In genomic region chr3:176068750-176069149, GRCh38 we compare ENCODE assay signal across 18 cellular contexts.
A peak's percentile ranks its signal among the peaks of the same experiment; 100 is the strongest.
DNase-seq lines count a peak whose midpoint lies in the region; ATAC-seq and TF ChIP-seq lines count a peak whose summit lies in the region.
"Had no signal": no experiment of that assay in that cellular context is flagged by ENCODE, and none has a peak within 500 bp of the region (broad histone marks: within the 10 kb centered on the region; RNA-seq: fewer than 3 reads in every experiment).

No MANE protein-coding gene starts in this region.

- H3K4me1 ChIP-seq in GM23338 (ENCODE audit: insufficient read depth) (no peaks in the 10 kb centered on the region), mesenchymal stem cell (ENCODE audit: control insufficient read depth, insufficient read depth, low read depth, low read length) (no peaks in the 10 kb centered on the region), upper lobe of right lung (no peaks in the 10 kb centered on the region)
- H3K4me1 ChIP-seq: Caco-2 had no signal

- CTCF ChIA-PET in Calu3 (lab: Charles Lee): interaction anchor here (0.6 kb wide), 1 partner anchor 1216 kb away, joined by 3 read pairs; no protein-coding TSS in a partner anchor

- H3K9me3 Mint-ChIP-seq in GM23338: no peaks in the 10 kb centered on the region
- H3K9me3 Mint-ChIP-seq in Calu3 (ENCODE audit: low read depth, unreplicated experiment): no peaks in the 10 kb centered on the region

- DNase-seq in GM23338 (ENCODE audit: low spot score) (no peak), mesenchymal stem cell (no peak), upper lobe of right lung (no peak), T-helper 9 cell (no peak), Calu3 (no peak)
- DNase-seq: C1 segment of cervical spinal cord; Caco-2; CD4-positive, CD25-positive, alpha-beta regulatory T cell; CD8-positive, alpha-beta T cell; DMS 273 treated with DMSO at 0.1 percent for 48 hours; DMS79; EL; GDM1; GOT3; H7; HCEC 1CT had no signal

- no peak overlapping the region for H4K91ac ChIP-seq in mesenchymal stem cell (ENCODE audit: low read length)

- H3K4me2 ChIP-seq in GM23338: no peak overlapping the region
- H3K4me2 ChIP-seq in mesenchymal stem cell (ENCODE audit: low read length, poor library complexity, severe bottlenecking): no peak overlapping the region

- H3K9me2 ChIP-seq in GM23338 (ENCODE audit: insufficient read depth): no peaks in the 10 kb centered on the region

- no peak overlapping the region for H2AK5ac ChIP-seq in mesenchymal stem cell (ENCODE audit: low read length, severe bottlenecking)

- H3K9ac ChIP-seq in mesenchymal stem cell (ENCODE audit: low read length): no peak overlapping the region

- BruUV-seq in Calu3 (replicated peaks; lab: Mats Ljungman, UMichigan): no TSS peak

- no peak overlapping the region for H3K18ac ChIP-seq in mesenchymal stem cell (ENCODE audit: low read depth in 1 of 2, low read length in 2 of 2)

- H3K4me1 Mint-ChIP-seq in GM23338 (no peaks in the 10 kb centered on the region), Calu3 (ENCODE audit: low read depth, unreplicated experiment) (no peaks in the 10 kb centered on the region)
- H3K4me1 Mint-ChIP-seq: CD4-positive, CD25-positive, alpha-beta regulatory T cell had no signal

- H3K79me2 ChIP-seq in GM23338 (replicated peaks; ENCODE audit: insufficient read depth): no peaks in the 10 kb centered on the region

- H3K9me3 ChIP-seq in mesenchymal stem cell (ENCODE audit: control insufficient read depth, low read length) (no peaks in the 10 kb centered on the region), upper lobe of right lung (no peaks in the 10 kb centered on the region)
- H3K9me3 ChIP-seq: Caco-2 had no signal

- no peaks in the 10 kb centered on the region for H3K36me3 ChIP-seq in GM23338 (ENCODE audit: insufficient read depth)
- no peaks in the 10 kb centered on the region for H3K36me3 ChIP-seq in mesenchymal stem cell (ENCODE audit: control insufficient read depth in 1 of 2, insufficient read depth in 2 of 2, low read depth in 1 of 2, low read length in 2 of 2)
- no peaks in the 10 kb centered on the region for H3K36me3 ChIP-seq in upper lobe of right lung

- WGBS in mesenchymal stem cell: 92% methylated on average over 6 of the region's 6 CpGs

- no peak overlapping the region for H2BK15ac ChIP-seq in mesenchymal stem cell (ENCODE audit: low read depth, poor library complexity, severe bottlenecking)

- no peak overlapping the region for H2BK120ac ChIP-seq in mesenchymal stem cell (ENCODE audit: low read depth, low read length)

- H3K4ac ChIP-seq in mesenchymal stem cell (ENCODE audit: low read depth in 1 of 2, low read length in 2 of 2): no peak overlapping the region

- peak overlapping the region in 1 of 2 experiments; percentile 20 for H3K14ac ChIP-seq in mesenchymal stem cell (ENCODE audit: low read length in 2 of 2)

- H3K27ac Mint-ChIP-seq in GM23338 (no peak overlapping the region), Calu3 (ENCODE audit: unreplicated experiment) (no peak overlapping the region)
- H3K27ac Mint-ChIP-seq: CD4-positive, CD25-positive, alpha-beta regulatory T cell; CD8-positive, alpha-beta T cell had no signal

- no peaks in the 10 kb centered on the region for H4K20me1 ChIP-seq in GM23338 (replicated peaks; ENCODE audit: insufficient read depth)

- TF ChIP-seq CTCF in GM23338 (conservative IDR thresholded peaks at IDR 0.05; ENCODE audit: low read depth in 2 of 2): no peak
- no peak for TF ChIP-seq CTCF in upper lobe of right lung (IDR thresholded peaks at IDR 0.05)
- no peak for TF ChIP-seq CTCF in Calu3 (IDR thresholded peaks at IDR 0.05; ENCODE audit: unreplicated experiment)

- intact Hi-C loops in upper lobe of right lung (cut with DNase I): no loop called here
- intact Hi-C loops in Calu3 (cut with micrococcal nuclease; ENCODE audit: unreplicated experiment): no loop called here

- no peak overlapping the region for H4K8ac ChIP-seq in mesenchymal stem cell (ENCODE audit: low read length)

- ATAC-seq in GM23338 (no peak), upper lobe of right lung (peak; percentile 25), GM18520 (IDR thresholded peaks at IDR 0.05; ENCODE audit: unreplicated experiment) (no peak)
- ATAC-seq: CD8-positive, alpha-beta T cell; GM12878 had no signal

- H2AFZ ChIP-seq in GM23338 (peak overlapping the region; percentile 69; the same call in 1 of the 2 replicates), mesenchymal stem cell (ENCODE audit: low read depth, low read length) (peak overlapping the region; percentile 27)

- no peak overlapping the region for H3K27ac ChIP-seq in GM23338 (ENCODE audit: low read depth)
- H3K27ac ChIP-seq in mesenchymal stem cell (ENCODE audit: low read length, poor library complexity, severe bottlenecking): no peak overlapping the region
- H3K27ac ChIP-seq in upper lobe of right lung: no peak overlapping the region

- no peaks in the 10 kb centered on the region for H3K79me1 ChIP-seq in mesenchymal stem cell (replicated peaks; ENCODE audit: low read length, poor library complexity, severe bottlenecking)

- H2BK12ac ChIP-seq in mesenchymal stem cell (ENCODE audit: low read length in 2 of 2): no peak overlapping the region

- H2BK5ac ChIP-seq in mesenchymal stem cell (ENCODE audit: low read depth, low read length, poor library complexity, severe bottlenecking): no peak overlapping the region

- H3K36me3 Mint-ChIP-seq in GM23338 (ENCODE audit: low read depth): no peaks in the 10 kb centered on the region
- H3K36me3 Mint-ChIP-seq in Calu3 (ENCODE audit: insufficient read depth, unreplicated experiment): no peaks in the 10 kb centered on the region
- H3K36me3 Mint-ChIP-seq: CD4-positive, CD25-positive, alpha-beta regulatory T cell; CD8-positive, alpha-beta T cell had no signal

- no peaks in the 10 kb centered on the region for H3F3A ChIP-seq in GM23338 (replicated peaks; ENCODE audit: low read depth)

- H3K27me3 ChIP-seq in GM23338 (ENCODE audit: insufficient read depth): no peaks in the 10 kb centered on the region
- H3K27me3 ChIP-seq in mesenchymal stem cell (ENCODE audit: control insufficient read depth in 1 of 2, insufficient read depth in 1 of 2, low read length in 2 of 2): no peaks in the 10 kb centered on the region
- H3K27me3 ChIP-seq in upper lobe of right lung: no peaks in the 10 kb centered on the region

- no peak overlapping the region for H3K23ac ChIP-seq in mesenchymal stem cell (ENCODE audit: low read length in 2 of 2)

- no peak overlapping the region for H3K4me3 Mint-ChIP-seq in GM23338
- H3K4me3 Mint-ChIP-seq in Calu3 (ENCODE audit: low read depth, unreplicated experiment): no peak overlapping the region
- H3K4me3 Mint-ChIP-seq: CD4-positive, CD25-positive, alpha-beta regulatory T cell; CD8-positive, alpha-beta T cell had no signal

- H3K4me3 ChIP-seq in GM23338 (no peak overlapping the region), mesenchymal stem cell (ENCODE audit: insufficient read depth in 1 of 2, low read depth in 1 of 2, low read length in 2 of 2) (no peak overlapping the region), upper lobe of right lung (no peak overlapping the region)
- H3K4me3 ChIP-seq: GM12878 had no signal

- H3K27me3 Mint-ChIP-seq in GM23338 (ENCODE audit: insufficient read depth, low read depth, poor library complexity) (no peaks in the 10 kb centered on the region), Calu3 (ENCODE audit: unreplicated experiment) (no peaks in the 10 kb centered on the region)
- H3K27me3 Mint-ChIP-seq: CD4-positive, CD25-positive, alpha-beta regulatory T cell had no signal

TF ChIP-seq in GM23338, 12 proteins besides CTCF, POLR2A, EP300 and RAD21 (continues in another document):
- no peak for TF ChIP-seq ZNF114 (CRISPR knock-in tag; IDR thresholded peaks at IDR 0.05)
